ENCODE assay signal across 1 cellular context in the genomic region with DNA sequence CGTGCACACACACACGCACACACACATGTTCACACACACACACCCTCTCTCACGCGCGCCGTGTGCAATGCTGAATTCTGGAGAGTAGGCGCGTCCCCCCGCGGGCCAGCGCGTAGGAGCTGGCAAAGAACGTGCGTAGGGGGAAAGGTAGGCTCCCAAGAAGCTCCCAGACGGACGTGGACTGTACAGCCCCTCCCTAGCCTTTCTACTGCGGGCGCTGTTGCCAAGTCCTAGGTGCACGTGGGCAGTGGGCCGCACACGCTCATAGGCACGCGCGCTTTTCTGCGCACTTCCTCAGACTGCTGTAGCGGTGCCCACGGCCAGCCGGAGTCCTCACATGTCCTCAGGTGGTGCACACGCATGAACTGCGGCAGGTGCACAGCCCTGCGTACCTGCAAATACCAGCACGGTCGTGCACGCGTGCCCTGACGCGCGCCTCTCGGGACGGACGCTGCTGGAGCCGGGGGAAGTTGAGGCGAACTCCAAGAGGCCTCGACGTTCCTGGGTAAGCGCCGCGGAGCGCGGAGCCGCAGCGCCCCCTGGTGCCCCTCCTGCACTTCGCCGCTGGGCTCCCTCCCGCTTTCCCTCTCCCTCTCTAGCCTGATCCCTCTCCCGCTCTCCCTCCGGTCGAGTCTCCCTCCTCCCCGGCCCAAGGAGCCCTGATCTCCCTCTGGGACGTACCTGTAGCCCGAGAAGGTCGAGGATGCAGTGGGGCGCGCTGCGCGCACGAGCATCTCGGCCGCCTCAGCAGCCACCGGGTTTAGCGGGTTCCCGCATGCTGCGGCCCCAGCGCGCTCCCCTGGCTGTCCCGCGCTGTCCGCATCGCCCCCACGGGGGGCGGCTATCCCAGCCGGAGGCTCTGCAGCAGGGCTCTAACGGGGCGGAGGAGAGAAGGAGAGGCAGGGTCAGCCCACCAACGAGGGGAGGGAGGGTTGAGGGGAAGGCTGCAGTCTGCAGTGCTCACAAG.
A peak's percentile ranks its signal among the peaks of the same experiment; 100 is the strongest.
TF ChIP-seq lines count a peak whose summit lies in the region.

No MANE protein-coding gene starts in this region.

TF ChIP-seq in HepG2, 621 proteins besides CTCF, POLR2A, EP300 and RAD21 (continued from another document and continues in another):
- no peak for TF ChIP-seq IKZF1 (IDR thresholded peaks at IDR 0.05)
- TF ChIP-seq, protein P1, sequence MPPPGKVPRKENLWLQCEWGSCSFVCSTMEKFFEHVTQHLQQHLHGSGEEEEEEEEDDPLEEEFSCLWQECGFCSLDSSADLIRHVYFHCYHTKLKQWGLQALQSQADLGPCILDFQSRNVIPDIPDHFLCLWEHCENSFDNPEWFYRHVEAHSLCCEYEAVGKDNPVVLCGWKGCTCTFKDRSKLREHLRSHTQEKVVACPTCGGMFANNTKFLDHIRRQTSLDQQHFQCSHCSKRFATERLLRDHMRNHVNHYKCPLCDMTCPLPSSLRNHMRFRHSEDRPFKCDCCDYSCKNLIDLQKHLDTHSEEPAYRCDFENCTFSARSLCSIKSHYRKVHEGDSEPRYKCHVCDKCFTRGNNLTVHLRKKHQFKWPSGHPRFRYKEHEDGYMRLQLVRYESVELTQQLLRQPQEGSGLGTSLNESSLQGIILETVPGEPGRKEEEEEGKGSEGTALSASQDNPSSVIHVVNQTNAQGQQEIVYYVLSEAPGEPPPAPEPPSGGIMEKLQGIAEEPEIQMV (CRISPR knock-in tag; IDR thresholded peaks at IDR 0.05; ENCODE audit: low read depth) = no peak
- no peak for TF ChIP-seq ZNF670 (CRISPR knock-in tag; IDR thresholded peaks at IDR 0.05; ENCODE audit: borderline replicate concordance)
- TF ChIP-seq BRCA1 (CRISPR knock-in tag; IDR thresholded peaks at IDR 0.05) = no peak
- TF ChIP-seq ZNF660 (CRISPR knock-in tag; IDR thresholded peaks at IDR 0.05; ENCODE audit: borderline replicate concordance, low read depth) = no peak; the same call in 1 of the 2 replicates
- no peak for TF ChIP-seq ARID2 (CRISPR knock-in tag; IDR thresholded peaks at IDR 0.05; ENCODE audit: borderline replicate concordance)
- no peak for TF ChIP-seq ZNF850 (CRISPR knock-in tag; conservative IDR thresholded peaks at IDR 0.05)
- TF ChIP-seq TMF1 (CRISPR knock-in tag; IDR thresholded peaks at IDR 0.05; ENCODE audit: low read depth) = no peak
- TF ChIP-seq ZBTB7B (CRISPR knock-in tag; IDR thresholded peaks at IDR 0.05) = 0 out of 2 replicates have a peak, but pooled peaks have one; percentile 25
- TF ChIP-seq, protein P2, sequence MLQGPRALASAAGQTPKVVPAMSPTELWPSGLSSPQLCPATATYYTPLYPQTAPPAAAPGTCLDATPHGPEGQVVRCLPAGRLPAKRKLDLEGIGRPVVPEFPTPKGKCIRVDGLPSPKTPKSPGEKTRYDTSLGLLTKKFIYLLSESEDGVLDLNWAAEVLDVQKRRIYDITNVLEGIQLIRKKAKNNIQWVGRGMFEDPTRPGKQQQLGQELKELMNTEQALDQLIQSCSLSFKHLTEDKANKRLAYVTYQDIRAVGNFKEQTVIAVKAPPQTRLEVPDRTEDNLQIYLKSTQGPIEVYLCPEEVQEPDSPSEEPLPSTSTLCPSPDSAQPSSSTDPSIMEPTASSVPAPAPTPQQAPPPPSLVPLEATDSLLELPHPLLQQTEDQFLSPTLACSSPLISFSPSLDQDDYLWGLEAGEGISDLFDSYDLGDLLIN (CRISPR knock-in tag; IDR thresholded peaks at IDR 0.05; ENCODE audit: borderline replicate concordance) = no peak
- TF ChIP-seq FOXJ3 (CRISPR knock-in tag; IDR thresholded peaks at IDR 0.05; ENCODE audit: borderline replicate concordance) = no peak
- TF ChIP-seq, protein P3, sequence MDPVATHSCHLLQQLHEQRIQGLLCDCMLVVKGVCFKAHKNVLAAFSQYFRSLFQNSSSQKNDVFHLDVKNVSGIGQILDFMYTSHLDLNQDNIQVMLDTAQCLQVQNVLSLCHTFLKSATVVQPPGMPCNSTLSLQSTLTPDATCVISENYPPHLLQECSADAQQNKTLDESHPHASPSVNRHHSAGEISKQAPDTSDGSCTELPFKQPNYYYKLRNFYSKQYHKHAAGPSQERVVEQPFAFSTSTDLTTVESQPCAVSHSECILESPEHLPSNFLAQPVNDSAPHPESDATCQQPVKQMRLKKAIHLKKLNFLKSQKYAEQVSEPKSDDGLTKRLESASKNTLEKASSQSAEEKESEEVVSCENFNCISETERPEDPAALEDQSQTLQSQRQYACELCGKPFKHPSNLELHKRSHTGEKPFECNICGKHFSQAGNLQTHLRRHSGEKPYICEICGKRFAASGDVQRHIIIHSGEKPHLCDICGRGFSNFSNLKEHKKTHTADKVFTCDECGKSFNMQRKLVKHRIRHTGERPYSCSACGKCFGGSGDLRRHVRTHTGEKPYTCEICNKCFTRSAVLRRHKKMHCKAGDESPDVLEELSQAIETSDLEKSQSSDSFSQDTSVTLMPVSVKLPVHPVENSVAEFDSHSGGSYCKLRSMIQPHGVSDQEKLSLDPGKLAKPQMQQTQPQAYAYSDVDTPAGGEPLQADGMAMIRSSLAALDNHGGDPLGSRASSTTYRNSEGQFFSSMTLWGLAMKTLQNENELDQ (CRISPR knock-in tag; IDR thresholded peaks at IDR 0.05; ENCODE audit: borderline replicate concordance) = no peak
- TF ChIP-seq ZMYM2 (CRISPR knock-in tag; IDR thresholded peaks at IDR 0.05) = no peak
- TF ChIP-seq ZNF333 (CRISPR knock-in tag; IDR thresholded peaks at IDR 0.05; ENCODE audit: borderline replicate concordance) = peak; percentile 46; the same call in 1 of the 2 replicates
- TF ChIP-seq RARG (CRISPR knock-in tag; IDR thresholded peaks at IDR 0.05; ENCODE audit: low read depth) = no peak
- no peak for TF ChIP-seq ZNF7 (CRISPR knock-in tag; IDR thresholded peaks at IDR 0.05)
- TF ChIP-seq ZNF75D (CRISPR knock-in tag; IDR thresholded peaks at IDR 0.05; ENCODE audit: borderline replicate concordance) = no peak
- no peak for TF ChIP-seq NR1H2 (CRISPR knock-in tag; IDR thresholded peaks at IDR 0.05; ENCODE audit: borderline replicate concordance, low read depth)
- TF ChIP-seq, protein P4, sequence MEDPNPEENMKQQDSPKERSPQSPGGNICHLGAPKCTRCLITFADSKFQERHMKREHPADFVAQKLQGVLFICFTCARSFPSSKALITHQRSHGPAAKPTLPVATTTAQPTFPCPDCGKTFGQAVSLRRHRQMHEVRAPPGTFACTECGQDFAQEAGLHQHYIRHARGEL (CRISPR knock-in tag; IDR thresholded peaks at IDR 0.05) = no peak
- TF ChIP-seq ZNF205 (CRISPR knock-in tag; IDR thresholded peaks at IDR 0.05) = no peak
- TF ChIP-seq, protein P5, sequence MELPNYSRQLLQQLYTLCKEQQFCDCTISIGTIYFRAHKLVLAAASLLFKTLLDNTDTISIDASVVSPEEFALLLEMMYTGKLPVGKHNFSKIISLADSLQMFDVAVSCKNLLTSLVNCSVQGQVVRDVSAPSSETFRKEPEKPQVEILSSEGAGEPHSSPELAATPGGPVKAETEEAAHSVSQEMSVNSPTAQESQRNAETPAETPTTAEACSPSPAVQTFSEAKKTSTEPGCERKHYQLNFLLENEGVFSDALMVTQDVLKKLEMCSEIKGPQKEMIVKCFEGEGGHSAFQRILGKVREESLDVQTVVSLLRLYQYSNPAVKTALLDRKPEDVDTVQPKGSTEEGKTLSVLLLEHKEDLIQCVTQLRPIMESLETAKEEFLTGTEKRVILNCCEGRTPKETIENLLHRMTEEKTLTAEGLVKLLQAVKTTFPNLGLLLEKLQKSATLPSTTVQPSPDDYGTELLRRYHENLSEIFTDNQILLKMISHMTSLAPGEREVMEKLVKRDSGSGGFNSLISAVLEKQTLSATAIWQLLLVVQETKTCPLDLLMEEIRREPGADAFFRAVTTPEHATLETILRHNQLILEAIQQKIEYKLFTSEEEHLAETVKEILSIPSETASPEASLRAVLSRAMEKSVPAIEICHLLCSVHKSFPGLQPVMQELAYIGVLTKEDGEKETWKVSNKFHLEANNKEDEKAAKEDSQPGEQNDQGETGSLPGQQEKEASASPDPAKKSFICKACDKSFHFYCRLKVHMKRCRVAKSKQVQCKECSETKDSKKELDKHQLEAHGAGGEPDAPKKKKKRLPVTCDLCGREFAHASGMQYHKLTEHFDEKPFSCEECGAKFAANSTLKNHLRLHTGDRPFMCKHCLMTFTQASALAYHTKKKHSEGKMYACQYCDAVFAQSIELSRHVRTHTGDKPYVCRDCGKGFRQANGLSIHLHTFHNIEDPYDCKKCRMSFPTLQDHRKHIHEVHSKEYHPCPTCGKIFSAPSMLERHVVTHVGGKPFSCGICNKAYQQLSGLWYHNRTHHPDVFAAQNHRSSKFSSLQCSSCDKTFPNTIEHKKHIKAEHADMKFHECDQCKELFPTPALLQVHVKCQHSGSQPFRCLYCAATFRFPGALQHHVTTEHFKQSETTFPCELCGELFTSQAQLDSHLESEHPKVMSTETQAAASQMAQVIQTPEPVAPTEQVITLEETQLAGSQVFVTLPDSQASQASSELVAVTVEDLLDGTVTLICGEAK (IDR thresholded peaks at IDR 0.05) = no peak
- TF ChIP-seq, protein P5 (CRISPR knock-in tag; IDR thresholded peaks at IDR 0.05) = 0 out of 2 replicates have a peak, but pooled peaks have one; percentile 40
- peak; percentile 54; the same call in 1 of the 2 replicates for TF ChIP-seq SMAD1 (CRISPR knock-in tag; IDR thresholded peaks at IDR 0.05; ENCODE audit: borderline replicate concordance, low read depth)
- no peak; the same call in 1 of the 2 replicates for TF ChIP-seq TAF1 (CRISPR knock-in tag; IDR thresholded peaks at IDR 0.05)
- TF ChIP-seq MED13 (CRISPR knock-in tag; IDR thresholded peaks at IDR 0.05) = no peak
- TF ChIP-seq, protein P6, sequence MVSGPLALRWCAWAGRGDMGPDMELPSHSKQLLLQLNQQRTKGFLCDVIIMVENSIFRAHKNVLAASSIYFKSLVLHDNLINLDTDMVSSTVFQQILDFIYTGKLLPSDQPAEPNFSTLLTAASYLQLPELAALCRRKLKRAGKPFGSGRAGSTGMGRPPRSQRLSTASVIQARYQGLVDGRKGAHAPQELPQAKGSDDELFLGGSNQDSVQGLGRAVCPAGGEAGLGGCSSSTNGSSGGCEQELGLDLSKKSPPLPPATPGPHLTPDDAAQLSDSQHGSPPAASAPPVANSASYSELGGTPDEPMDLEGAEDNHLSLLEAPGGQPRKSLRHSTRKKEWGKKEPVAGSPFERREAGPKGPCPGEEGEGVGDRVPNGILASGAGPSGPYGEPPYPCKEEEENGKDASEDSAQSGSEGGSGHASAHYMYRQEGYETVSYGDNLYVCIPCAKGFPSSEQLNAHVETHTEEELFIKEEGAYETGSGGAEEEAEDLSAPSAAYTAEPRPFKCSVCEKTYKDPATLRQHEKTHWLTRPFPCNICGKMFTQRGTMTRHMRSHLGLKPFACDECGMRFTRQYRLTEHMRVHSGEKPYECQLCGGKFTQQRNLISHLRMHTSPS (CRISPR knock-in tag; IDR thresholded peaks at IDR 0.05; ENCODE audit: low read depth) = 0 out of 2 replicates have a peak, but pooled peaks have one; percentile 32
- TF ChIP-seq CREB1 (IDR thresholded peaks at IDR 0.05) = no peak
- no peak for TF ChIP-seq CREB1 (CRISPR knock-in tag; IDR thresholded peaks at IDR 0.05)
- no peak for TF ChIP-seq ZNF256 (CRISPR knock-in tag; conservative IDR thresholded peaks at IDR 0.05)
- TF ChIP-seq ZKSCAN1 (IDR thresholded peaks at IDR 0.05; ENCODE audit: low read length) = no peak
- TF ChIP-seq, protein P7, sequence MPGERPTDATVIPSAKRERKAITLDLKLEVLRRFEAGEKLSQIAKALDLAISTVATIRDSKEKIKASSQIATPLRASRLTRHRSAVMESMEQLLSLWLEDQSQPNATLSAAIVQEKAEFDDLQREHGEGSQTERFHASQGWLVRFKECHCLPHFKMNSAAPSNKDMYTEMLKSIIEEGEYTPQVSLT (CRISPR knock-in tag; IDR thresholded peaks at IDR 0.05; ENCODE audit: borderline replicate concordance, low read depth) = no peak
- no peak for TF ChIP-seq ZNF431 (CRISPR knock-in tag; IDR thresholded peaks at IDR 0.05; ENCODE audit: borderline replicate concordance, low read depth)
- TF ChIP-seq STAG1 (CRISPR knock-in tag; IDR thresholded peaks at IDR 0.05) = peak; percentile 99
- TF ChIP-seq FOXP1 (IDR thresholded peaks at IDR 0.05) = no peak
- no peak for TF ChIP-seq FOXP1 (CRISPR knock-in tag; IDR thresholded peaks at IDR 0.05)
- 0 out of 2 replicates have a peak, but pooled peaks have one; percentile 43 for TF ChIP-seq ZNF30 (CRISPR knock-in tag; IDR thresholded peaks at IDR 0.05)
- peak; percentile 69; the same call in 1 of the 2 replicates for TF ChIP-seq ZNF343 (CRISPR knock-in tag; IDR thresholded peaks at IDR 0.05)
- TF ChIP-seq DMAP1 (CRISPR knock-in tag; IDR thresholded peaks at IDR 0.05) = no peak
- TF ChIP-seq, protein P8, sequence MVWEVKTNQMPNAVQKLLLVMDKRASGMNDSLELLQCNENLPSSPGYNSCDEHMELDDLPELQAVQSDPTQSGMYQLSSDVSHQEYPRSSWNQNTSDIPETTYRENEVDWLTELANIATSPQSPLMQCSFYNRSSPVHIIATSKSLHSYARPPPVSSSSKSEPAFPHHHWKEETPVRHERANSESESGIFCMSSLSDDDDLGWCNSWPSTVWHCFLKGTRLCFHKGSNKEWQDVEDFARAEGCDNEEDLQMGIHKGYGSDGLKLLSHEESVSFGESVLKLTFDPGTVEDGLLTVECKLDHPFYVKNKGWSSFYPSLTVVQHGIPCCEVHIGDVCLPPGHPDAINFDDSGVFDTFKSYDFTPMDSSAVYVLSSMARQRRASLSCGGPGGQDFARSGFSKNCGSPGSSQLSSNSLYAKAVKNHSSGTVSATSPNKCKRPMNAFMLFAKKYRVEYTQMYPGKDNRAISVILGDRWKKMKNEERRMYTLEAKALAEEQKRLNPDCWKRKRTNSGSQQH (CRISPR knock-in tag; IDR thresholded peaks at IDR 0.05; ENCODE audit: low read depth) = no peak
- no peak for TF ChIP-seq PAF1 (CRISPR knock-in tag; IDR thresholded peaks at IDR 0.05)
- no peak for TF ChIP-seq ZBTB7A (CRISPR knock-in tag; IDR thresholded peaks at IDR 0.05)
- no peak for TF ChIP-seq NFRKB (IDR thresholded peaks at IDR 0.05)
- TF ChIP-seq SALL1 (CRISPR knock-in tag; IDR thresholded peaks at IDR 0.05) = no peak; the same call in 1 of the 2 replicates
